8 cellular contexts compared by ENCODE assay signal in the genomic region with DNA sequence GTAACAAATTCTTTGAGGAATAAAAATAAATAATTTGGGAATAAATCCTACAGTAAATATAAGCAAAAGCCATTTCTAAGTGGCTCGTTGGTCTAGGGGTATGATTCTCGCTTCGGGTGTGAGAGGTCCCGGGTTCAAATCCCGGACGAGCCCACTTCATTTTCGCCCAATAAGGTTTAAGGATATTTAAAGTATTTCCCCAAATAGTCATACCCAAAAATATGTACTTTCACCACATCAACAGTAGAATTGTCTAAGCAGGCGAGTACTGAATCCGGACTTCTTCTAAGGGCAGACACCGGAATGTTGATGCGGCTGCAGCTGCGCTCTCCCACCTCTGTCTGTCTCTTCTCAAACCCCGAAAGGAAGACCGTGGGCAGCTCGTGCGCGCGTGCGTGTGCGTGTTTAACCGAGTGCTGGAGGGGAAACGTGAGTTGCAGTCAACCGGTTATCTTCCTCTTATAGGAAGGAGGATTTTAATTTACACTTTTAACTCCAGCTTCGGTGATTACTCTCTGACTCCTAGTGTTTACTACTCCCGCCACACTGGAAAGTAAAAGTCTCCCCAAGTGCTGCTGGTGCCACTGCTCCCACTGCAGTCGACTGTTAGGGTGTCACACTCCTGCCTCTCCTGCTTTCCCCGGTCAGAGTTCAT.
DNase-seq lines count a peak whose midpoint lies in the region; ATAC-seq and TF ChIP-seq lines count a peak whose summit lies in the region.

No MANE protein-coding gene starts in this region.

- peak; percentile 60 for ATAC-seq in activated T-helper 17 cell treated with anti-CD3 and anti-CD28 coated beads, Interleukin-2, amount 50 U/mL, for 72 hours (replicated peaks)
- no peak for ATAC-seq in HG02763 (IDR thresholded peaks at IDR 0.05; ENCODE audit: unreplicated experiment)
- no peak for ATAC-seq in gastroesophageal sphincter

- peaks cover 63% of the 10 kb centered on the region for H3K27me3 Mint-ChIP-seq in activated T-helper 17 cell treated with anti-CD3 and anti-CD28 coated beads, Interleukin-2, amount 50 U/mL, for 72 hours

- H3K27ac ChIP-seq in gastroesophageal sphincter: no peak overlapping the region

- peaks cover 2% of the 10 kb centered on the region for H3K36me3 Mint-ChIP-seq in activated T-helper 17 cell treated with anti-CD3 and anti-CD28 coated beads, Interleukin-2, amount 50 U/mL, for 72 hours (ENCODE audit: low read depth)

- H3K9ac ChIP-seq in iPS-15b (ENCODE audit: low read depth, low read length): peak overlapping the region; percentile 40

- TF ChIP-seq POLR2A in gastroesophageal sphincter (IDR thresholded peaks at IDR 0.05): no peak

- no peak overlapping the region for H3K27ac Mint-ChIP-seq in activated T-helper 17 cell treated with anti-CD3 and anti-CD28 coated beads, Interleukin-2, amount 50 U/mL, for 72 hours

- H3K9me3 Mint-ChIP-seq in activated T-helper 17 cell treated with anti-CD3 and anti-CD28 coated beads, Interleukin-2, amount 50 U/mL, for 72 hours: no peaks in the 10 kb centered on the region

- no peaks in the 10 kb centered on the region for H3K27me3 ChIP-seq in HAP-1 (ENCODE audit: low read depth)
- peaks cover 10% of the 10 kb centered on the region for H3K27me3 ChIP-seq in iPS-15b (ENCODE audit: control insufficient read depth, insufficient read depth, low read length)
- H3K27me3 ChIP-seq in gastroesophageal sphincter: peaks cover 92% of the 10 kb centered on the region

- TF ChIP-seq CTCF in gastroesophageal sphincter (IDR thresholded peaks at IDR 0.05): no peak

- WGBS in gastroesophageal sphincter (ENCODE audit: low coverage in 1 of 2), 2 donors: 0 to 1% methylated on average over 24 to 26 of the region's 27 CpGs

- H3K36me3 ChIP-seq in HAP-1 (replicated peaks): no peaks in the 10 kb centered on the region
- H3K36me3 ChIP-seq in iPS-15b (ENCODE audit: control insufficient read depth, insufficient read depth, low read length): no peaks in the 10 kb centered on the region
- H3K36me3 ChIP-seq in gastroesophageal sphincter: no peaks in the 10 kb centered on the region

- TF ChIP-seq EP300 in gastroesophageal sphincter (IDR thresholded peaks at IDR 0.05): no peak

- DNase-seq in DMS 273 treated with DMSO at 0.1 percent for 48 hours (lab: John Stamatoyannopoulos, UW): peak; percentile 85
- peak; percentile 77 to 85 for DNase-seq in HAP-1 (ENCODE audit: low spot score in 2 of 2)
- DNase-seq in NCI-H460 (ENCODE audit: extremely low read depth, low read depth): peak; percentile 62
- peak; percentile 15 for DNase-seq in stimulated activated CD8-positive, alpha-beta memory T cell treated with anti-CD3 and anti-CD28 coated beads, Interleukin-15, amount 100 ng/mL, for 24 hours (ENCODE audit: low read depth)

- H3K4me3 ChIP-seq in HAP-1: peak overlapping the region; percentile 35
- peak overlapping the region; percentile 82 for H3K4me3 ChIP-seq in iPS-15b (ENCODE audit: low read depth, low read length)
- no peak overlapping the region for H3K4me3 ChIP-seq in gastroesophageal sphincter

- H3K4me1 Mint-ChIP-seq in activated T-helper 17 cell treated with anti-CD3 and anti-CD28 coated beads, Interleukin-2, amount 50 U/mL, for 72 hours: peaks cover 6% of the 10 kb centered on the region

- H3K4me3 Mint-ChIP-seq in activated T-helper 17 cell treated with anti-CD3 and anti-CD28 coated beads, Interleukin-2, amount 50 U/mL, for 72 hours: peak overlapping the region; percentile 52

- H3K9me3 ChIP-seq in HAP-1 (no peaks in the 10 kb centered on the region), iPS-15b (ENCODE audit: control insufficient read depth, insufficient read depth, low read length) (no peaks in the 10 kb centered on the region), gastroesophageal sphincter (no peaks in the 10 kb centered on the region)

- H3K4me1 ChIP-seq in HAP-1 (no peaks in the 10 kb centered on the region), iPS-15b (ENCODE audit: control insufficient read depth, insufficient read depth, low read length) (no peaks in the 10 kb centered on the region), gastroesophageal sphincter (peaks cover 0 to 9% (median 2%) of the 10 kb centered on the region in 3 donors)

- in situ Hi-C loops in HAP-1 (cut with MboI; ENCODE audit: low sequenced_read_pairs): no loop called here

Comparison
In these comparisons a context has a peak if more than half of its experiments do, and no peak if none do; other contexts are left out.
1. DNase-seq: peak in every context shown above with its lines; median percentile 85 in DMS 273 treated with DMSO at 0.1 percent for 48 hours; 81 in HAP-1; 62 in NCI-H460; 15 in stimulated activated CD8-positive, alpha-beta memory T cell treated with anti-CD3 and anti-CD28 coated beads, Interleukin-15, amount 100 ng/mL, for 24 hours.
2. H3K4me3 ChIP-seq: peak in HAP-1 (single experiment) and iPS-15b (single experiment); none in gastroesophageal sphincter (0 of 2).